Comparison of ENCODE assay signal across 27 cellular contexts in the genomic region with DNA sequence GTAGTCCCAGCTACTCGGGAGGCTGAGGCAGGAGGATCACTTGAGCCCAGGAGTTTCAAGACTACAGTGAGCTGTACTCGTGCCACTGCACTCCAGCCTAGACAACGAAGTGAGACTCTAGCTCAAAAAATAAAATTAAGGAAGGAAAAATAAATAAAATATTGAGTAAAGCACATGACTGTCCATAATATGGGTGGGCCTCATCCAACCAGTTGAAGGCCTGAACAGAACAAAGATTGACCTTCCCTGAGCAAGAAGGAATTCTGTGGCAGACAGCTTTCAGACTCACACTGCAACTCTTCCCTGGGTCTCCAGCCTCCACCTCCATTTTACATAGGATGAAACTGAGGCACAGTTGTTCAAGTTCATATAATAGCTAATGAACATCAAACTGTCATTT.
"Had no signal": no experiment of that assay in that cellular context is flagged by ENCODE, and none has a peak within 500 bp of the region (broad histone marks: within the 10 kb centered on the region; RNA-seq: fewer than 3 reads in every experiment).

No MANE protein-coding gene starts in this region.

- H3K36me3 ChIP-seq: colonic mucosa, esophagus muscularis mucosa, gastrocnemius medialis, gastroesophageal sphincter, heart left ventricle, heart right ventricle had no signal

- H3K4me1 ChIP-seq: colonic mucosa, esophagus muscularis mucosa, foreskin keratinocyte, gastrocnemius medialis, gastroesophageal sphincter, heart left ventricle, heart right ventricle had no signal

- H3K4me3 ChIP-seq: colonic mucosa, coronary artery, dorsolateral prefrontal cortex, esophagus muscularis mucosa, gastrocnemius medialis, gastroesophageal sphincter, heart left ventricle, heart right ventricle had no signal

- H3K9me3 Mint-ChIP-seq: effector memory CD8-positive, alpha-beta T cell had no signal

- H3K9me3 ChIP-seq: colonic mucosa, gastrocnemius medialis had no signal

- DNase-seq: colonic mucosa; cortex of kidney; dermis blood vessel endothelial cell; dorsolateral prefrontal cortex; effector CD4-positive, alpha-beta T cell; effector CD8-positive, alpha-beta T cell; effector memory CD4-positive, alpha-beta T cell; effector memory CD8-positive, alpha-beta T cell; erythroblast; foreskin fibroblast; foreskin keratinocyte; foreskin melanocyte; gastrocnemius medialis; glutamatergic neuron; head of caudate nucleus; heart left ventricle; heart right ventricle had no signal

- H3K27ac ChIP-seq: colonic mucosa, coronary artery, dorsolateral prefrontal cortex, epithelial cell of prostate, esophagus muscularis mucosa, foreskin keratinocyte, gastrocnemius medialis, gastroesophageal sphincter, heart left ventricle, heart right ventricle had no signal

- FAIRE-seq: colon, endometrium, endothelial cell of umbilical vein, frontal cortex had no signal

- H3K27me3 ChIP-seq: colonic mucosa, esophagus muscularis mucosa, gastroesophageal sphincter, heart left ventricle had no signal

- H3K4me3 Mint-ChIP-seq: dendritic cell treated with granulocyte-macrophage colony-stimulating factor and Interleukin-4, amounts not matched to agents 40 ng/mL and 50 ng/mL, for 4 days; effector memory CD8-positive, alpha-beta T cell had no signal

- H3K27ac Mint-ChIP-seq: dendritic cell treated with granulocyte-macrophage colony-stimulating factor and Interleukin-4, amounts not matched to agents 40 ng/mL and 50 ng/mL, for 4 days; effector memory CD8-positive, alpha-beta T cell had no signal

- ATAC-seq: effector memory CD8-positive, alpha-beta T cell; esophagus mucosa; foreskin keratinocyte; gastrocnemius medialis; gastroesophageal sphincter; heart left ventricle; heart right ventricle had no signal
